Comparison of ENCODE assay signal across 10 cellular contexts in the genomic region with DNA sequence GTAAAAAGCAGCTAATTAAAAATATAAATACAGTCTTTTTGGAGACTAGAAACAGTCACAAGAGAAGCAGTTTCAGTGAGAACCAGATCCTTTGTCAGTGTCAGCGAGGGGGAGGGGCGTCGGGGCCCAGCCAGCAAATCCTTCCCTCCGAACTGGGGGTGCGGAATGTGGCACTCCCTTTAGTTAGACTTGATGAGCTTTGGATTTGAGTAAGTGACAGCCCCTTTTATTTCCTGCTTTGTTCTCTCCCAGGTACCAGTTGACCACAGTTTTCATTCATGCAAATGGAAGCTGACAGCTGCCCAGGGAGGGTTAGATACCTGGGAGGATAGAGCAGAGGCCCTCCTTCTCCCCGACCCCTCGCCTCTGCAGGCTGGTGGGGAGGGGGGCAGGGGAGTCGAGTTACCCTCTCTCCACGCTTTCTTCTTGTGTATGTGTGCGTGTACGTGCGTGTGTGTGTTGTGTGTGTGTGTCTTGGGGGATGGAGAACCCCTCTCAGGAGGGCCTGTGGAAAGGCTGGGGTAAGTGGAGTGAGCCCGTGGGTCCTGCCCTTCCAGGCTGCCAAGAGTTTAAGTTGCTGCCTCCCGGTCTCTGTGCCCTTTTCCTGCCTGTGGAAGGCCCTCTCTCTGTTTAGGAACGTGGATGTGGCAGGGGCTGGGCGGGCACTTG. TPM values are rescaled to one million over a fixed set of nuclear protein-coding genes. Genes with fewer than 3 reads are reported as not detected.
DNase-seq lines count a peak whose midpoint lies in the region; ATAC-seq, FAIRE-seq and TF ChIP-seq lines count a peak whose summit lies in the region.
"Had no signal": no experiment of that assay in that cellular context is flagged by ENCODE, and none has a peak within 500 bp of the region (broad histone marks: within the 10 kb centered on the region; RNA-seq: fewer than 3 reads in every experiment).

No MANE protein-coding gene starts in this region.

- H3K36me3 Mint-ChIP-seq in CD4-positive, alpha-beta memory T cell = peaks cover 5% of the 10 kb centered on the region in 2 donors
- H3K36me3 Mint-ChIP-seq in IgD-negative memory B cell (peaks cover 1% of the 10 kb centered on the region), natural killer cell (no peaks in the 10 kb centered on the region)

- H3K9me3 Mint-ChIP-seq in CD4-positive, alpha-beta memory T cell = no peaks in the 10 kb centered on the region
- no peaks in the 10 kb centered on the region for H3K9me3 Mint-ChIP-seq in IgD-negative memory B cell
- H3K9me3 Mint-ChIP-seq in natural killer cell = no peaks in the 10 kb centered on the region

- H3K27ac ChIP-seq in CD4-positive, alpha-beta memory T cell (ENCODE audit: low read depth, low read length) = peak overlapping the region; percentile 59
- H3K27ac ChIP-seq in GM12878 (ENCODE audit: control insufficient read depth, insufficient read depth) = peak overlapping the region; percentile 88
- no peak overlapping the region for H3K27ac ChIP-seq in mammary epithelial cell (ENCODE audit: insufficient read depth, low read depth, low read length)

- BruUV-seq in GM12878 (replicated peaks; lab: Mats Ljungman, UMichigan) (no TSS peak), mammary epithelial cell (replicated peaks; lab: Mats Ljungman, UMichigan) (no TSS peak)

- H3K36me3 ChIP-seq in CD4-positive, alpha-beta memory T cell (ENCODE audit: insufficient read depth, low read length) = no peaks in the 10 kb centered on the region
- H3K36me3 ChIP-seq in GM12878 (ENCODE audit: control insufficient read depth in 2 of 2, insufficient read depth in 2 of 2, low read length in 1 of 2) = no peaks in the 10 kb centered on the region
- H3K36me3 ChIP-seq in mammary epithelial cell (ENCODE audit: insufficient read depth, low read length) = no peaks in the 10 kb centered on the region

- peak overlapping the region; percentile 59 for H3K9ac ChIP-seq in GM12878 (ENCODE audit: control insufficient read depth, insufficient read depth, low read length)
- H3K9ac ChIP-seq in mammary epithelial cell (ENCODE audit: insufficient read depth, low read length) = no peak overlapping the region

- dilution Hi-C loops in mammary epithelial cell (cut with HindIII; ENCODE audit: low sequenced_read_pairs) = no loop called here

- CTCF ChIA-PET in CD4-positive, alpha-beta memory T cell (lab: Charles Lee; ENCODE audit: partially characterized antibody) = interaction anchor here (1.0 to 5.0 kb wide), 12 partner anchors 9 to 92 kb away, joined by 4 to 45 read pairs (median 8); no protein-coding TSS in a partner anchor
- CTCF ChIA-PET in GM12878 (lab: Yijun Ruan, JAX) = interaction anchor here (1.4 to 3.0 kb wide), 5 partner anchors 13 to 165 kb away, joined by 3 to 14 read pairs (median 6); no protein-coding TSS in a partner anchor
- CTCF ChIA-PET in mammary epithelial cell (lab: Charles Lee; ENCODE audit: low non-redundant PET) = no interaction called here

- intact Hi-C loops in CD4-positive, alpha-beta memory T cell (cut with micrococcal nuclease) = no loop called here
- intact Hi-C loops in GM12878 (cut with micrococcal nuclease; ENCODE audit: unreplicated experiment) (no loop called here), natural killer cell (cut with micrococcal nuclease) (loop anchor here (5.0 kb wide), 1 partner anchor 36 kb away; a partner anchor contains a TSS), mammary epithelial cell (cut with micrococcal nuclease) (no loop called here)

- H3K79me2 ChIP-seq in GM12878 (ENCODE audit: control insufficient read depth, insufficient read depth, low read length) = peaks cover 38% of the 10 kb centered on the region
- H3K79me2 ChIP-seq in mammary epithelial cell (ENCODE audit: insufficient read depth, low read length) = no peaks in the 10 kb centered on the region

- H2AFZ ChIP-seq in GM12878 (ENCODE audit: control insufficient read depth, low read depth, low read length) (peak overlapping the region; percentile 45), mammary epithelial cell (ENCODE audit: low read depth, low read length) (no peak overlapping the region)

- TF ChIP-seq CTCF in GM12878 (IDR thresholded peaks at IDR 0.05 in 2 of 3, conservative IDR thresholded peaks at IDR 0.05 in 1 of 3; ENCODE audit: control insufficient read depth in 2 of 3, extremely low read depth in 1 of 3, insufficient read depth in 1 of 3, low read depth in 3 of 3, low read length in 3 of 3) = no peak
- no peak for TF ChIP-seq CTCF in natural killer cell (IDR thresholded peaks at IDR 0.05)
- no peak for TF ChIP-seq CTCF in mammary epithelial cell (conservative IDR thresholded peaks at IDR 0.05 in 1 of 2, IDR thresholded peaks at IDR 0.05 in 1 of 2; ENCODE audit: extremely low read depth in 1 of 2, insufficient read depth in 1 of 2, low read depth in 1 of 2, low read length in 2 of 2)

- H4K20me1 ChIP-seq in GM12878 (ENCODE audit: control insufficient read depth, insufficient read depth) = no peaks in the 10 kb centered on the region
- H4K20me1 ChIP-seq in mammary epithelial cell (ENCODE audit: insufficient read depth, low read length) = no peaks in the 10 kb centered on the region

- no peaks in the 10 kb centered on the region for H3K9me3 ChIP-seq in CD4-positive, alpha-beta memory T cell (ENCODE audit: control insufficient read depth in 1 of 2, low read length in 2 of 2)
- H3K9me3 ChIP-seq in GM12878 (replicated peaks; ENCODE audit: control insufficient read depth, insufficient read depth, low read length) (no peaks in the 10 kb centered on the region; the same call in 2 of the 3 replicates), mammary epithelial cell (replicated peaks; ENCODE audit: insufficient read depth, low read length) (no peaks in the 10 kb centered on the region)

- no peak for FAIRE-seq in GM12878 (lab: Jason Lieb, UNC)
- FAIRE-seq: TTC549 had no signal

- H3K4me3 Mint-ChIP-seq in CD4-positive, alpha-beta memory T cell = peak overlapping the region; percentile 49 to 85 (median 71)
- H3K4me3 Mint-ChIP-seq in IgD-negative memory B cell (peak overlapping the region in 2 of 4 donors; percentile 76 to 83), natural killer cell (peak overlapping the region; percentile 25)

- H3K4me1 Mint-ChIP-seq in CD4-positive, alpha-beta memory T cell = peaks cover 57 to 86% (median 77%) of the 10 kb centered on the region in 4 donors
- peaks cover 34 to 48% (median 45%) of the 10 kb centered on the region in 3 donors for H3K4me1 Mint-ChIP-seq in IgD-negative memory B cell
- H3K4me1 Mint-ChIP-seq in natural killer cell = peaks cover 73 to 85% of the 10 kb centered on the region in 2 donors

- H3K27ac Mint-ChIP-seq in CD4-positive, alpha-beta memory T cell = peak overlapping the region; percentile 75 to 93 (median 84)
- H3K27ac Mint-ChIP-seq in IgD-negative memory B cell (peak overlapping the region; percentile 18 to 85 (median 84)), natural killer cell (peak overlapping the region; percentile 99)

- TF ChIP-seq POLR2A in GM12878 (IDR thresholded peaks at IDR 0.05; ENCODE audit: low read depth, low read length) = no peak

- ATAC-seq in GM12878 (no peak), natural killer cell (no peak), GM19463 (IDR thresholded peaks at IDR 0.05; ENCODE audit: unreplicated experiment) (no peak)

- POLR2A ChIA-PET in CD4-positive, alpha-beta memory T cell (lab: Charles Lee; ENCODE audit: partially characterized antibody) = interaction anchor here (1.3 to 10.7 kb wide), 9 partner anchors 10 to 89 kb away, joined by 5 to 296 read pairs (median 11); a partner anchor contains a TSS
- POLR2A ChIA-PET in GM12878 (lab: Charles Lee) = interaction anchor here (1.0 to 1.4 kb wide), 2 partner anchors 12 to 33 kb away, joined by 3 to 10 read pairs; no protein-coding TSS in a partner anchor

- DNase-seq in CD4-positive, alpha-beta memory T cell = no peak
- DNase-seq in GM12878 (ENCODE audit: low read depth, low spot score) = no peak
- no peak for DNase-seq in natural killer cell
- no peak for DNase-seq in stimulated activated CD4-positive, alpha-beta T cell treated with anti-CD3 and anti-CD28 coated beads, Interleukin-4, amount 100 ng/mL, for 24 hours
- DNase-seq in ACHN = no peak
- no peak for DNase-seq in mammary epithelial cell
- DNase-seq: central memory CD4-positive, alpha-beta T cell had no signal

- H3K27me3 Mint-ChIP-seq in CD4-positive, alpha-beta memory T cell = no peaks in the 10 kb centered on the region
- H3K27me3 Mint-ChIP-seq in IgD-negative memory B cell (peaks cover 2% of the 10 kb centered on the region), natural killer cell (ENCODE audit: low read depth in 2 of 2) (no peaks in the 10 kb centered on the region)

- H3K4me3 ChIP-seq in CD4-positive, alpha-beta memory T cell (ENCODE audit: low read length in 2 of 2) = peak overlapping the region in 1 of 2 donors; percentile 8
- H3K4me3 ChIP-seq in GM12878 (peak overlapping the region; percentile 50), mammary epithelial cell (replicated peaks in 1 of 3; ENCODE audit: insufficient read depth in 1 of 3, low read depth in 2 of 3, low read length in 3 of 3) (no peak overlapping the region)

- H3K4me1 ChIP-seq in CD4-positive, alpha-beta memory T cell (ENCODE audit: insufficient read depth, low read length) = peaks cover 77% of the 10 kb centered on the region
- H3K4me1 ChIP-seq in GM12878 (ENCODE audit: control insufficient read depth, insufficient read depth, low read length) = peaks cover 69% of the 10 kb centered on the region
- H3K4me1 ChIP-seq in mammary epithelial cell (ENCODE audit: insufficient read depth, low read length) = no peaks in the 10 kb centered on the region

- no peaks in the 10 kb centered on the region for H3K27me3 ChIP-seq in CD4-positive, alpha-beta memory T cell (ENCODE audit: insufficient read depth, low read length)
- H3K27me3 ChIP-seq in GM12878 (replicated peaks in 1 of 2; ENCODE audit: control insufficient read depth in 2 of 2, insufficient read depth in 2 of 2, low read length in 1 of 2) (no peaks in the 10 kb centered on the region), mammary epithelial cell (ENCODE audit: insufficient read depth, low read length) (no peaks in the 10 kb centered on the region)

- WGBS in GM12878 (ENCODE audit: insufficient coverage, insufficient replicate concordance, low lambda C conversion rate, missing lambda C conversion rate) = 67% methylated on average over 16 of the region's 16 CpGs
- 55% methylated on average over 12 of the region's 16 CpGs for WGBS in mammary epithelial cell (ENCODE audit: low coverage, missing lambda C conversion rate)

- no peak for TF ChIP-seq RAD21 in GM12878 (IDR thresholded peaks at IDR 0.05; ENCODE audit: insufficient read depth, low read depth, low read length)

- TF ChIP-seq EP300 in GM12878 (IDR thresholded peaks at IDR 0.05; ENCODE audit: borderline replicate concordance in 1 of 2, control insufficient read depth in 1 of 2, low read depth in 2 of 2, low read length in 2 of 2) = no peak

- in situ Hi-C loops in GM12878 (cut with MboI) (no loop called here), ACHN (cut with HindIII; ENCODE audit: low pct_ligation_motif_present, low pct_unique_long_range_greater_than_20kb, low sequenced_read_pairs) (no loop called here), mammary epithelial cell (cut with MboI; ENCODE audit: low sequenced_read_pairs in 2 of 2) (no loop called here)

- peak overlapping the region; percentile 70 for H3K4me2 ChIP-seq in GM12878 (ENCODE audit: control insufficient read depth, insufficient read depth)
- H3K4me2 ChIP-seq in mammary epithelial cell (ENCODE audit: insufficient read depth, low read depth, low read length) = no peak overlapping the region

- SMC1A ChIA-PET in GM12878 (lab: Charles Lee; ENCODE audit: uncharacterized antibody, unreplicated experiment) = interaction anchor here (1.1 to 2.9 kb wide), 9 partner anchors 9 to 84 kb away, joined by 3 to 12 read pairs (median 8); no protein-coding TSS in a partner anchor

- RAD21 ChIA-PET in GM12878 (lab: Charles Lee; ENCODE audit: unreplicated experiment) = interaction anchor here (1.2 to 2.8 kb wide), 3 partner anchors 13 to 89 kb away, joined by 4 to 19 read pairs (median 6); no protein-coding TSS in a partner anchor

RNA-seq across cellular contexts. Expression of a gene that starts 38.3 kb away (rescaled TPM):
- 10 to 100 TPM; 57.8 to 57.9 TPM for total RNA-seq in CD4-positive, alpha-beta memory T cell
- 10 to 100 TPM in 1 of 2 donors, 1 to 10 TPM in 1; 3.3 to 16.6 TPM for polyA plus RNA-seq in CD4-positive, alpha-beta memory T cell
- 8.1 TPM for polyA plus RNA-seq in IgD-negative memory B cell
- total RNA-seq in GM12878 (2013; cell fraction: nucleolus; rRNA removed) = 26.1 and 28.1 TPM in 2 replicates
- total RNA-seq in GM12878 (2014; rRNA removed) = 10.3 and 11.6 TPM in 2 replicates
- 13.5 and 14.2 TPM in 2 replicates for total RNA-seq in GM12878 (2014; rRNA removed; fragmentation: Illumina TruSeq; extraction: Trizol)
- total RNA-seq in GM12878 (2021) = 21.0 and 22.4 TPM in 2 replicates
- 4.1 TPM for polyA plus RNA-seq in GM12878 (2011; ENCODE audit: low read depth)
- 0.22 and 0.37 TPM in 2 replicates for polyA plus RNA-seq in GM12878 (2011; rRNA removed)
- 0.10 and 0.15 TPM in 2 replicates for polyA plus RNA-seq in GM12878 (2011; cell fraction: cytosol; rRNA removed)
- 0.15 and 0.34 TPM in 2 replicates for polyA plus RNA-seq in GM12878 (2011; cell fraction: nucleus; rRNA removed)
- 5.8 and 6.2 TPM in 2 replicates for polyA plus RNA-seq in GM12878 (2012)
- polyA plus RNA-seq in GM12878 (2014; fragmentation: Illumina TruSeq; extraction: Trizol) = 11.0 and 11.7 TPM in 2 replicates
- polyA plus RNA-seq in GM12878 (2014; fragmentation: Nextera tagmentation; extraction: Ambion mirVana) = under 1 TPM; 0.77 to 0.91 TPM
- polyA plus RNA-seq in GM12878 (2014; rRNA removed) = 7.6 and 9.1 TPM in 2 replicates
- 1 to 10 TPM; 2.1 to 5.6 TPM for polyA plus RNA-seq in GM12878 (2016; fragmentation: Nextera tagmentation; extraction: Ambion mirVana)
- 0.15 TPM in 2 replicates for polyA minus RNA-seq in GM12878 (2011; rRNA and poly(A)+ RNA removed)
- polyA minus RNA-seq in GM12878 (2011; cell fraction: cytosol; rRNA and poly(A)+ RNA removed) = 0.27 and 0.31 TPM in 2 replicates
- under 0.01 and 0.19 TPM in 2 replicates for polyA minus RNA-seq in GM12878 (2011; cell fraction: nucleus; rRNA and poly(A)+ RNA removed)
- 100 to 1,000 TPM; 110 to 127 (median 111) TPM for total RNA-seq in natural killer cell
- total RNA-seq in mammary epithelial cell = 1 to 10 TPM in 1 of 2 donors, under 1 TPM in 1; 0.73 to 1.5 TPM
- polyA plus RNA-seq in mammary epithelial cell = 0.32 TPM
- polyA minus RNA-seq in mammary epithelial cell = not detected

Comparison
In these comparisons a context has a peak if more than half of its experiments do, and no peak if none do; other contexts are left out.
1. RNA of a gene that starts 38.3 kb away (total RNA-seq): 110 to 127 TPM in natural killer cell, 57.8 to 57.9 TPM in CD4-positive, alpha-beta memory T cell and 10.3 to 28.1 TPM in GM12878; 0.73 to 1.5 TPM in mammary epithelial cell; every median in the first group is over 4 times any median in the second.
2. Peak in every context shown above with its lines, with median percentiles within 50 percentile points of each other: H3K27ac Mint-ChIP-seq.